ENCODE assay signal across 14 cellular contexts in the genomic region with DNA sequence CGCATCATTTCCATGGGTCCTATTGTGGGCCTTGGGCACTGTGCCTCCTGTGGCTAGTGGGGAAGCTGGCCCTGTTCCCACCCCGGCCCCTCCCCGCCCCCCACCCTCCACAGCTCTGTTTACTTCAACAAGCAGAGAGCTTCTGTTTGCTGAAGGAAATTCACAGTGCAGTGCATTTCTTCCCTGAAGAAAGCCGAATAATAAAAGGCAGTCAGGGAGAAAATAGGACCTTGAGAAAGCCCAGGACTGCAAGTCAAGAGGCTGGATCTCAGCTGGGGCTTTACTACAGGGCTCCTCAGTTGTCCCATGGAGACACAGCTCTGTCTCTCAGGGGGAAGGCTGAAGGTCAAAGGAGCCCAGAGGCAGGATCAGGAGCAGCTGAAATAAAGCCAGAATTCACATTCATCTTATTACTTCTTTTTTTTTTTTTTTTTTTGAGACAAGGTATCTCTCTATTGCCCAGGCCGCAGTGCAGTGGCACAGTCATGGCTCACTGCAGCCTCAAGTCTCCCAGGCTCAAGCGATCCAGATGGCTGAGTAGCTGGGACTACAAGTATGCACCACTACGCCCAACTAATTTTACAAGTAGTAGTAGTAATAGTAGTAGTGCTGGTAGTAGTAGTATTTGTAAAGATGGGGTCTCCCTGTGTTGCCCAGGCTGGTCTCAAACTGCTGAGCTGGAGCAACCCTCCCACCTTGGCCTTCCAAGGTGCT. TPM values are rescaled to one million over a fixed set of nuclear protein-coding genes. Genes with fewer than 3 reads are reported as not detected.
DNase-seq lines count a peak whose midpoint lies in the region; ATAC-seq and TF ChIP-seq lines count a peak whose summit lies in the region.
"Had no signal": no experiment of that assay in that cellular context is flagged by ENCODE, and none has a peak within 500 bp of the region (broad histone marks: within the 10 kb centered on the region; RNA-seq: fewer than 3 reads in every experiment).

No MANE protein-coding gene starts in this region.

- POLR2A ChIA-PET in CD8-positive, alpha-beta memory T cell (lab: Charles Lee) = no interaction called here

- ATAC-seq in Right ventricle myocardium inferior (no peak), HG02623 (IDR thresholded peaks at IDR 0.05; ENCODE audit: unreplicated experiment) (no peak)
- ATAC-seq: activated CD8-positive, alpha-beta memory T cell treated with anti-CD3 and anti-CD28 coated beads, Interleukin-2, amount 10 ng/mL, durations not matched to agents 7 days and 5 days had no signal

- no peak overlapping the region for H3K4me3 ChIP-seq in left ventricle myocardium inferior
- H3K4me3 ChIP-seq in brain microvascular endothelial cell (ENCODE audit: low read depth, low read length) = no peak overlapping the region
- H3K4me3 ChIP-seq in CD8-positive, alpha-beta memory T cell (ENCODE audit: low read length) = no peak overlapping the region
- H3K4me3 ChIP-seq: esophagus squamous epithelium had no signal

- H3K27ac ChIP-seq in left ventricle myocardium inferior (replicated peaks) = peak overlapping the region; percentile 74
- peak overlapping the region; percentile 57 for H3K27ac ChIP-seq in brain microvascular endothelial cell
- no peak overlapping the region for H3K27ac ChIP-seq in CD8-positive, alpha-beta memory T cell (ENCODE audit: low read depth, low read length)
- H3K27ac ChIP-seq: esophagus squamous epithelium, RWPE1 had no signal

- H3K27me3 ChIP-seq in left ventricle myocardium inferior (ENCODE audit: low read depth) (no peaks in the 10 kb centered on the region), brain microvascular endothelial cell (replicated peaks) (no peaks in the 10 kb centered on the region)
- H3K27me3 ChIP-seq in CD8-positive, alpha-beta memory T cell (ENCODE audit: insufficient read depth, low read length, poor library complexity, severe bottlenecking) = no peaks in the 10 kb centered on the region
- H3K27me3 ChIP-seq: esophagus squamous epithelium had no signal

- H3K36me3 ChIP-seq in left ventricle myocardium inferior = no peaks in the 10 kb centered on the region
- no peaks in the 10 kb centered on the region for H3K36me3 ChIP-seq in brain microvascular endothelial cell (replicated peaks)
- no peaks in the 10 kb centered on the region for H3K36me3 ChIP-seq in CD8-positive, alpha-beta memory T cell (ENCODE audit: insufficient read depth, low read length)
- H3K36me3 ChIP-seq: esophagus squamous epithelium had no signal

- peaks cover 33% of the 10 kb centered on the region for H3K4me1 Mint-ChIP-seq in mesothelial cell of epicardium
- peaks cover 0 to 3% (median 3%) of the 10 kb centered on the region in 3 donors for H3K4me1 Mint-ChIP-seq in CD8-positive, alpha-beta memory T cell

- H3K27me3 Mint-ChIP-seq in mesothelial cell of epicardium (ENCODE audit: low read depth) = no peaks in the 10 kb centered on the region
- peaks cover 8 to 11% of the 10 kb centered on the region in 2 donors for H3K27me3 Mint-ChIP-seq in CD8-positive, alpha-beta memory T cell

- intact Hi-C loops in left ventricle myocardium inferior (cut with micrococcal nuclease) (no loop called here), Right ventricle myocardium inferior (cut with DNase I) (loop anchor here (1.0 kb wide), 1 partner anchor 40 kb away; no protein-coding TSS in a partner anchor)

- peak overlapping the region; percentile 65 for H3K27ac Mint-ChIP-seq in mesothelial cell of epicardium
- H3K27ac Mint-ChIP-seq in CD8-positive, alpha-beta memory T cell = no peak overlapping the region
- H3K27ac Mint-ChIP-seq: activated CD8-positive, alpha-beta memory T cell treated with anti-CD3 and anti-CD28 coated beads, Interleukin-2, amount 10 ng/mL, durations not matched to agents 7 days and 5 days had no signal

- H3K4me1 ChIP-seq in left ventricle myocardium inferior = peaks cover 45% of the 10 kb centered on the region
- no peaks in the 10 kb centered on the region for H3K4me1 ChIP-seq in CD8-positive, alpha-beta memory T cell (ENCODE audit: insufficient read depth, low read length)
- H3K4me1 ChIP-seq: esophagus squamous epithelium had no signal

- H3K4me3 Mint-ChIP-seq in mesothelial cell of epicardium = no peak overlapping the region
- H3K4me3 Mint-ChIP-seq in CD8-positive, alpha-beta memory T cell = no peak overlapping the region
- H3K4me3 Mint-ChIP-seq: activated CD8-positive, alpha-beta memory T cell treated with anti-CD3 and anti-CD28 coated beads, Interleukin-2, amount 10 ng/mL, durations not matched to agents 7 days and 5 days; central memory CD8-positive, alpha-beta T cell; neural crest cell had no signal

- in situ Hi-C loops in brain microvascular endothelial cell (cut with HindIII; ENCODE audit: low pct_ligation_motif_present, low sequenced_read_pairs) = no loop called here

- no peaks in the 10 kb centered on the region for H3K9me3 ChIP-seq in left ventricle myocardium inferior (replicated peaks)
- no peaks in the 10 kb centered on the region for H3K9me3 ChIP-seq in CD8-positive, alpha-beta memory T cell (ENCODE audit: low read length)
- H3K9me3 ChIP-seq: esophagus squamous epithelium had no signal

- H3K9me3 Mint-ChIP-seq in mesothelial cell of epicardium = no peaks in the 10 kb centered on the region
- no peaks in the 10 kb centered on the region for H3K9me3 Mint-ChIP-seq in CD8-positive, alpha-beta memory T cell
- H3K9me3 Mint-ChIP-seq: central memory CD8-positive, alpha-beta T cell; neural crest cell had no signal

- CTCF ChIA-PET in CD8-positive, alpha-beta memory T cell (lab: Charles Lee) = interaction anchor here (0.8 to 7.8 kb wide), 2 partner anchors 41 to 42 kb away, joined by 3 to 73 read pairs; no protein-coding TSS in a partner anchor

- no peaks in the 10 kb centered on the region for H3K36me3 Mint-ChIP-seq in mesothelial cell of epicardium
- H3K36me3 Mint-ChIP-seq in CD8-positive, alpha-beta memory T cell = no peaks in the 10 kb centered on the region
- H3K36me3 Mint-ChIP-seq: activated CD8-positive, alpha-beta memory T cell treated with anti-CD3 and anti-CD28 coated beads, Interleukin-2, amount 10 ng/mL, durations not matched to agents 7 days and 5 days had no signal

- DNase-seq in left ventricle myocardium inferior (no peak), Right ventricle myocardium inferior (ENCODE audit: missing footprints) (no peak), brain microvascular endothelial cell (no peak), mesothelial cell of epicardium (ENCODE audit: low spot score in 2 of 2, unreplicated experiment in 2 of 2) (no peak), iPS-NIHi7 (ENCODE audit: extremely low spot score) (no peak), DMS153 treated with DMSO at 0.1 percent for 48 hours (lab: John Stamatoyannopoulos, UW; ENCODE audit: unreplicated experiment) (no peak)
- DNase-seq in CD8-positive, alpha-beta memory T cell = no peak
- DNase-seq: activated CD8-positive, alpha-beta memory T cell treated with anti-CD3 and anti-CD28 coated beads, Interleukin-2, amount 10 ng/mL, durations not matched to agents 7 days and 5 days; activated naive CD4-positive, alpha-beta T cell treated with anti-CD3 and anti-CD28 coated beads, Interleukin-2, amount 50 U/mL, for 16 hours; esophagus squamous epithelium had no signal

- no peak for TF ChIP-seq CTCF in left ventricle myocardium inferior (IDR thresholded peaks at IDR 0.05; ENCODE audit: borderline replicate concordance)
- no peak for TF ChIP-seq CTCF in brain microvascular endothelial cell (IDR thresholded peaks at IDR 0.05; ENCODE audit: low read depth, low read length, missing control alignments)
- TF ChIP-seq CTCF in mesothelial cell of epicardium (IDR thresholded peaks at IDR 0.05; ENCODE audit: unreplicated experiment) = no peak

RNA-seq across cellular contexts. Expression of a gene that starts 33.0 kb away (rescaled TPM):
- total RNA-seq in left ventricle myocardium inferior (27.4 TPM), Right ventricle myocardium inferior (29.5 TPM), mesothelial cell of epicardium (7.6 to 9.0 TPM (median 8.2 TPM) in 3 replicates)
- total RNA-seq in CD8-positive, alpha-beta memory T cell = 10 to 100 TPM; 30.0 to 31.7 TPM
- polyA plus RNA-seq in CD8-positive, alpha-beta memory T cell = 9.7 TPM

RNA-seq across cellular contexts. Expression of a gene that starts 46.1 kb away (rescaled TPM):
- total RNA-seq in left ventricle myocardium inferior (12,604 TPM), Right ventricle myocardium inferior (13,805 TPM), mesothelial cell of epicardium (635 to 667 TPM (median 659 TPM) in 3 replicates)
- total RNA-seq in CD8-positive, alpha-beta memory T cell = 1 to 10 TPM; 9.4 to 9.9 TPM
- 8.3 TPM for polyA plus RNA-seq in CD8-positive, alpha-beta memory T cell

Comparison
In these comparisons a context has a peak if more than half of its experiments do, and no peak if none do; other contexts are left out.
1. RNA of a gene that starts 46.1 kb away (total RNA-seq): 13,805 TPM in Right ventricle myocardium inferior (single experiment), 12,604 TPM in left ventricle myocardium inferior (single experiment) and 635 to 667 TPM in mesothelial cell of epicardium; 9.4 to 9.9 TPM in CD8-positive, alpha-beta memory T cell; every median in the first group is over 10 times any median in the second.